In genomic region chr11:73236879-73237278, GRCh38 we compare ENCODE assay signal across 8 cellular contexts. TPM values are rescaled to one million over a fixed set of nuclear protein-coding genes. Genes with fewer than 3 reads are reported as not detected.
A peak's percentile ranks its signal among the peaks of the same experiment; 100 is the strongest.
DNase-seq lines count a peak whose midpoint lies in the region; ATAC-seq and TF ChIP-seq lines count a peak whose summit lies in the region.

No MANE protein-coding gene starts in this region.

- peak; percentile 89 for TF ChIP-seq CTCF in NB4 (IDR thresholded peaks at IDR 0.05; ENCODE audit: low read depth, low read length)
- TF ChIP-seq CTCF in body of pancreas (IDR thresholded peaks at IDR 0.05): peak in 6 of 7 experiments; percentile 21 to 49 (median 34)
- TF ChIP-seq CTCF in kidney epithelial cell (IDR thresholded peaks at IDR 0.05; ENCODE audit: insufficient read depth, low read length, poor library complexity, severe bottlenecking): peak; percentile 57

- H3K4me3 Mint-ChIP-seq in activated CD8-positive, alpha-beta memory T cell treated with anti-CD3 and anti-CD28 coated beads, Interleukin-2, amount 10 ng/mL, durations not matched to agents 7 days and 5 days: no peak overlapping the region

- ATAC-seq in activated CD8-positive, alpha-beta memory T cell treated with anti-CD3 and anti-CD28 coated beads, Interleukin-2, amount 10 ng/mL, durations not matched to agents 7 days and 5 days: peak; percentile 57
- no peak for ATAC-seq in body of pancreas

- DNase-seq in activated CD8-positive, alpha-beta memory T cell treated with anti-CD3 and anti-CD28 coated beads, Interleukin-2, amount 10 ng/mL, durations not matched to agents 7 days and 5 days: peak; percentile 54
- DNase-seq in activated CD8-positive, alpha-beta memory T cell treated with anti-CD3 and anti-CD28 coated beads for 24 hours: no peak
- DNase-seq in NB4 (ENCODE audit: low read depth) (peak; percentile 80), body of pancreas (peak in 3 of 4 donors; percentile 43 to 55 (median 50)), kidney epithelial cell (ENCODE audit: low read depth) (no peak), NCI-H128 (lab: John Stamatoyannopoulos, UW; ENCODE audit: unreplicated experiment) (no peak), NCI-H1436 treated with DMSO at 0.1 percent for 48 hours (lab: John Stamatoyannopoulos, UW) (no peak), DMS79 treated with DMSO at 0.1 percent for 48 hours (lab: John Stamatoyannopoulos, UW) (no peak)

- H3K4me3 ChIP-seq in NB4 (ENCODE audit: low read depth, low read length): no peak overlapping the region
- no peak overlapping the region for H3K4me3 ChIP-seq in body of pancreas
- no peak overlapping the region for H3K4me3 ChIP-seq in kidney epithelial cell (ENCODE audit: low read depth, low read length)

- H3K36me3 ChIP-seq in body of pancreas (replicated peaks in 1 of 2; ENCODE audit: insufficient read depth in 1 of 2, low read depth in 2 of 2): no peaks in the 10 kb centered on the region
- H3K36me3 ChIP-seq in kidney epithelial cell (ENCODE audit: control insufficient read depth, insufficient read depth, low read length): no peaks in the 10 kb centered on the region

- H3K36me3 Mint-ChIP-seq in activated CD8-positive, alpha-beta memory T cell treated with anti-CD3 and anti-CD28 coated beads, Interleukin-2, amount 10 ng/mL, durations not matched to agents 7 days and 5 days: no peaks in the 10 kb centered on the region

- no peaks in the 10 kb centered on the region for H3K4me1 Mint-ChIP-seq in activated CD8-positive, alpha-beta memory T cell treated with anti-CD3 and anti-CD28 coated beads, Interleukin-2, amount 10 ng/mL, durations not matched to agents 7 days and 5 days

- CTCF ChIA-PET in activated CD8-positive, alpha-beta memory T cell treated with anti-CD3 and anti-CD28 coated beads, Interleukin-2, amount 10 ng/mL, durations not matched to agents 7 days and 5 days (lab: Charles Lee): interaction anchor here (0.6 to 3.3 kb wide), 17 partner anchors 8 to 441 kb away, joined by 3 to 15 read pairs (median 4); no protein-coding TSS in a partner anchor

- H3K27ac Mint-ChIP-seq in activated CD8-positive, alpha-beta memory T cell treated with anti-CD3 and anti-CD28 coated beads, Interleukin-2, amount 10 ng/mL, durations not matched to agents 7 days and 5 days: no peak overlapping the region

- intact Hi-C loops in body of pancreas (cut with DNase I): no loop called here

- 40 to 61% methylated on average over 4 to 5 of the region's 5 CpGs for WGBS in body of pancreas, 2 donors

- no peaks in the 10 kb centered on the region for H3K9me3 ChIP-seq in body of pancreas

- H3K9me3 Mint-ChIP-seq in activated CD8-positive, alpha-beta memory T cell treated with anti-CD3 and anti-CD28 coated beads, Interleukin-2, amount 10 ng/mL, durations not matched to agents 7 days and 5 days (ENCODE audit: low read depth): no peaks in the 10 kb centered on the region

- TF ChIP-seq POLR2A in NB4 (IDR thresholded peaks at IDR 0.05; ENCODE audit: extremely low read depth, insufficient read length): no peak
- no peak for TF ChIP-seq POLR2A in body of pancreas (IDR thresholded peaks at IDR 0.05)

- H3K27me3 Mint-ChIP-seq in activated CD8-positive, alpha-beta memory T cell treated with anti-CD3 and anti-CD28 coated beads, Interleukin-2, amount 10 ng/mL, durations not matched to agents 7 days and 5 days: peaks cover 3% of the 10 kb centered on the region

- no peaks in the 10 kb centered on the region for H3K4me1 ChIP-seq in body of pancreas

- H3K27ac ChIP-seq in body of pancreas: no peak overlapping the region

- H3K27me3 ChIP-seq in body of pancreas (no peaks in the 10 kb centered on the region), kidney epithelial cell (ENCODE audit: control insufficient read depth, insufficient read depth, low read length) (no peaks in the 10 kb centered on the region)

RNA-seq across cellular contexts. Expression of gene P2RY2, which starts 18.8 kb away (rescaled TPM):
- not detected for total RNA-seq in activated CD8-positive, alpha-beta memory T cell treated with anti-CD3 and anti-CD28 coated beads, Interleukin-2, amount 10 ng/mL, durations not matched to agents 7 days and 5 days
- total RNA-seq in body of pancreas (1 to 10 TPM; 2.0 to 2.1 TPM), kidney epithelial cell (4.2 and 4.5 TPM in 2 replicates)

RNA-seq across cellular contexts. Expression of gene P2RY6, which starts 35.3 kb away (rescaled TPM):
- total RNA-seq in activated CD8-positive, alpha-beta memory T cell treated with anti-CD3 and anti-CD28 coated beads, Interleukin-2, amount 10 ng/mL, durations not matched to agents 7 days and 5 days: not detected
- total RNA-seq in body of pancreas (not detected), kidney epithelial cell (4.5 and 6.1 TPM in 2 replicates)

Comparison
In these comparisons a context has a peak if more than half of its experiments do, and no peak if none do; other contexts are left out.
1. DNase-seq: peak in activated CD8-positive, alpha-beta memory T cell treated with anti-CD3 and anti-CD28 coated beads, Interleukin-2, amount 10 ng/mL, durations not matched to agents 7 days and 5 days (single experiment), NB4 (single experiment) and body of pancreas (3 of 4); none in activated CD8-positive, alpha-beta memory T cell treated with anti-CD3 and anti-CD28 coated beads for 24 hours (single experiment), kidney epithelial cell (single experiment), NCI-H128 (single experiment), NCI-H1436 treated with DMSO at 0.1 percent for 48 hours (single experiment) and DMS79 treated with DMSO at 0.1 percent for 48 hours (single experiment).
2. CTCF ChIP-seq: peak in every context shown above with its lines; median percentile 89 in NB4; 57 in kidney epithelial cell; 34 in body of pancreas.